Comparison of ENCODE assay signal across 9 cellular contexts in genomic region chr11:61627831-61628753, GRCh38. TPM values are rescaled to one million over a fixed set of nuclear protein-coding genes. Genes with fewer than 3 reads are reported as not detected.
DNase-seq lines count a peak whose midpoint lies in the region; ATAC-seq and TF ChIP-seq lines count a peak whose summit lies in the region.
"Had no signal": no experiment of that assay in that cellular context is flagged by ENCODE, and none has a peak within 500 bp of the region (broad histone marks: within the 10 kb centered on the region; RNA-seq: fewer than 3 reads in every experiment).

No MANE protein-coding gene starts in this region.

- no peaks in the 10 kb centered on the region for H3K36me3 ChIP-seq in naive thymus-derived CD4-positive, alpha-beta T cell (ENCODE audit: control insufficient read depth in 2 of 3, insufficient read depth in 3 of 3, low read length in 3 of 3)
- H3K36me3 ChIP-seq in aorta (ENCODE audit: control insufficient read depth in 1 of 2, insufficient read depth in 2 of 2, low read length in 1 of 2): no peaks in the 10 kb centered on the region

- H3K9me3 Mint-ChIP-seq in activated T-cell treated with anti-CD3 and anti-CD28 coated beads, Interleukin-2, amount 50 U/mL, for 4 hours: no peaks in the 10 kb centered on the region
- no peaks in the 10 kb centered on the region for H3K9me3 Mint-ChIP-seq in activated CD4-positive, alpha-beta T cell treated with anti-CD3 and anti-CD28 coated beads, Interleukin-2, amount 10 ng/mL, durations not matched to agents 24 days and 14 days
- H3K9me3 Mint-ChIP-seq in naive thymus-derived CD4-positive, alpha-beta T cell: no peaks in the 10 kb centered on the region
- H3K9me3 Mint-ChIP-seq: stimulated activated naive CD8-positive, alpha-beta T cell treated with anti-CD3 and anti-CD28 coated beads, Interleukin-15, Interleukin-2, amounts not matched to agents 100 ng/mL and 50 ng/mL, for 24 hours had no signal

- H3K9me3 ChIP-seq in naive thymus-derived CD4-positive, alpha-beta T cell (ENCODE audit: control insufficient read depth in 2 of 3, low read length in 3 of 3): no peaks in the 10 kb centered on the region
- H3K9me3 ChIP-seq in aorta (ENCODE audit: control insufficient read depth, low read length): no peaks in the 10 kb centered on the region

- no peak overlapping the region for H3K4me3 Mint-ChIP-seq in activated T-cell treated with anti-CD3 and anti-CD28 coated beads, Interleukin-2, amount 50 U/mL, for 4 hours
- H3K4me3 Mint-ChIP-seq in activated CD4-positive, alpha-beta T cell treated with anti-CD3 and anti-CD28 coated beads, Interleukin-2, amount 10 ng/mL, durations not matched to agents 24 days and 14 days: no peak overlapping the region
- no peak overlapping the region for H3K4me3 Mint-ChIP-seq in naive thymus-derived CD4-positive, alpha-beta T cell
- H3K4me3 Mint-ChIP-seq: stimulated activated naive CD8-positive, alpha-beta T cell treated with anti-CD3 and anti-CD28 coated beads, Interleukin-15, Interleukin-2, amounts not matched to agents 100 ng/mL and 50 ng/mL, for 24 hours had no signal

- CTCF ChIA-PET in naive thymus-derived CD4-positive, alpha-beta T cell (lab: Charles Lee): interaction anchor here (0.6 kb wide), 1 partner anchor 234 kb away, joined by 3 read pairs; no protein-coding TSS in a partner anchor

- no peaks in the 10 kb centered on the region for H3K27me3 ChIP-seq in naive thymus-derived CD4-positive, alpha-beta T cell (ENCODE audit: control insufficient read depth in 2 of 2, insufficient read depth in 2 of 2, low read length in 2 of 2)
- H3K27me3 ChIP-seq in aorta (ENCODE audit: control insufficient read depth in 1 of 2, insufficient read depth in 2 of 2, low read length in 1 of 2): no peaks in the 10 kb centered on the region

- H3K36me3 Mint-ChIP-seq in activated T-cell treated with anti-CD3 and anti-CD28 coated beads, Interleukin-2, amount 50 U/mL, for 4 hours (ENCODE audit: insufficient read depth): no peaks in the 10 kb centered on the region
- no peaks in the 10 kb centered on the region for H3K36me3 Mint-ChIP-seq in activated CD4-positive, alpha-beta T cell treated with anti-CD3 and anti-CD28 coated beads, Interleukin-2, amount 10 ng/mL, durations not matched to agents 24 days and 14 days (ENCODE audit: low read depth)
- H3K36me3 Mint-ChIP-seq in naive thymus-derived CD4-positive, alpha-beta T cell: no peaks in the 10 kb centered on the region

- intact Hi-C loops in activated CD4-positive, alpha-beta T cell treated with anti-CD3 and anti-CD28 coated beads, Interleukin-2, amount 10 ng/mL, durations not matched to agents 24 days and 14 days (cut with micrococcal nuclease): no loop called here
- intact Hi-C loops in naive thymus-derived CD4-positive, alpha-beta T cell (cut with micrococcal nuclease): no loop called here
- intact Hi-C loops in aorta (cut with DNase I): loop anchor here (5.0 to 10.0 kb wide), 3 partner anchors 46 to 146 kb away; partner anchors contain the start of gene SYT7 (in 1 of the 2)

- H3K27ac ChIP-seq in naive thymus-derived CD4-positive, alpha-beta T cell (ENCODE audit: low read depth, low read length): no peak overlapping the region
- no peak overlapping the region for H3K27ac ChIP-seq in aorta (ENCODE audit: low read depth in 1 of 2, low read length in 2 of 2)

- H3K27me3 Mint-ChIP-seq in activated T-cell treated with anti-CD3 and anti-CD28 coated beads, Interleukin-2, amount 50 U/mL, for 4 hours (ENCODE audit: low read depth): peaks cover 15% of the 10 kb centered on the region
- peaks cover 8% of the 10 kb centered on the region for H3K27me3 Mint-ChIP-seq in activated CD4-positive, alpha-beta T cell treated with anti-CD3 and anti-CD28 coated beads, Interleukin-2, amount 10 ng/mL, durations not matched to agents 24 days and 14 days
- H3K27me3 Mint-ChIP-seq in naive thymus-derived CD4-positive, alpha-beta T cell: peaks cover 0 to 13% (median 0%) of the 10 kb centered on the region in 5 donors

- no peak overlapping the region for H3K4me3 ChIP-seq in naive thymus-derived CD4-positive, alpha-beta T cell (ENCODE audit: low read length)
- no peak overlapping the region for H3K4me3 ChIP-seq in aorta (ENCODE audit: low read length in 2 of 2)

- H3K4me1 Mint-ChIP-seq in activated T-cell treated with anti-CD3 and anti-CD28 coated beads, Interleukin-2, amount 50 U/mL, for 4 hours (ENCODE audit: low read depth): no peaks in the 10 kb centered on the region
- peaks cover 3% of the 10 kb centered on the region for H3K4me1 Mint-ChIP-seq in activated CD4-positive, alpha-beta T cell treated with anti-CD3 and anti-CD28 coated beads, Interleukin-2, amount 10 ng/mL, durations not matched to agents 24 days and 14 days
- peaks cover 0 to 6% (median 0%) of the 10 kb centered on the region in 7 donors for H3K4me1 Mint-ChIP-seq in naive thymus-derived CD4-positive, alpha-beta T cell

- no peak for TF ChIP-seq POLR2A in erythroblast (IDR thresholded peaks at IDR 0.05; ENCODE audit: low read length)

- DNase-seq in activated T-cell treated with anti-CD3 and anti-CD28 coated beads for 1 hour (ENCODE audit: low read depth) (peak; percentile 13), NCI-H1694 treated with DMSO at 0.1 percent for 48 hours (lab: John Stamatoyannopoulos, UW) (peak; percentile 50), erythroblast (lab: John Stamatoyannopoulos, UW) (peak; percentile 27 to 58), aorta (peak; percentile 76 to 83)
- no peak for DNase-seq in activated T-cell treated with anti-CD3 and anti-CD28 coated beads, Interleukin-2, amount 50 U/mL, for 4 hours
- DNase-seq in activated CD4-positive, alpha-beta T cell treated with anti-CD3 and anti-CD28 coated beads, Interleukin-2, amount 10 ng/mL, durations not matched to agents 24 days and 14 days: peak; percentile 75
- peak in 3 of 9 donors; percentile 4 to 41 (median 13) for DNase-seq in naive thymus-derived CD4-positive, alpha-beta T cell

- no peak overlapping the region for H3K27ac Mint-ChIP-seq in activated CD4-positive, alpha-beta T cell treated with anti-CD3 and anti-CD28 coated beads, Interleukin-2, amount 10 ng/mL, durations not matched to agents 24 days and 14 days
- no peak overlapping the region for H3K27ac Mint-ChIP-seq in naive thymus-derived CD4-positive, alpha-beta T cell
- H3K27ac Mint-ChIP-seq: stimulated activated naive CD8-positive, alpha-beta T cell treated with anti-CD3 and anti-CD28 coated beads, Interleukin-15, Interleukin-2, amounts not matched to agents 100 ng/mL and 50 ng/mL, for 24 hours had no signal

- no peak for ATAC-seq in activated T-cell treated with anti-CD3 and anti-CD28 coated beads, Interleukin-2, amount 50 U/mL, for 4 hours
- ATAC-seq in naive thymus-derived CD4-positive, alpha-beta T cell: peak; percentile 50
- ATAC-seq in aorta (ENCODE audit: low FRiP score) (peak; percentile 74), HG02759 (IDR thresholded peaks at IDR 0.05; ENCODE audit: unreplicated experiment) (no peak)

- H3K4me1 ChIP-seq in naive thymus-derived CD4-positive, alpha-beta T cell (ENCODE audit: control insufficient read depth in 2 of 2, insufficient read depth in 2 of 2, low read length in 2 of 2): no peaks in the 10 kb centered on the region
- H3K4me1 ChIP-seq in aorta (ENCODE audit: control insufficient read depth in 1 of 2, insufficient read depth in 2 of 2, low read length in 2 of 2): no peaks in the 10 kb centered on the region

- 76 to 77% methylated on average over 15 of the region's 15 CpGs for WGBS in aorta, 2 donors

- POLR2A ChIA-PET in naive thymus-derived CD4-positive, alpha-beta T cell (lab: Charles Lee): no interaction called here

RNA-seq across cellular contexts. Expression of gene SYT7, which starts 47.2 kb away (rescaled TPM):
- total RNA-seq in activated T-cell treated with anti-CD3 and anti-CD28 coated beads, Interleukin-2, amount 50 U/mL, for 4 hours: under 1 TPM; 0.35 to 0.66 (median 0.38) TPM
- total RNA-seq in activated CD4-positive, alpha-beta T cell treated with anti-CD3 and anti-CD28 coated beads, Interleukin-2, amount 10 ng/mL, durations not matched to agents 24 days and 14 days: 0.23 and 0.43 TPM in 2 replicates
- total RNA-seq in naive thymus-derived CD4-positive, alpha-beta T cell: under 1 TPM in 2 of 5 experiments, not detected in 3; 0.08 to 0.44 TPM
- not detected for polyA plus RNA-seq in naive thymus-derived CD4-positive, alpha-beta T cell
- 1 to 10 TPM; 1.0 to 2.3 TPM for total RNA-seq in aorta
- polyA plus RNA-seq in aorta: under 1 TPM; 0.20 to 0.88 TPM

RNA-seq across cellular contexts. Expression of gene DAGLA, which starts 52.1 kb away (rescaled TPM):
- total RNA-seq in activated T-cell treated with anti-CD3 and anti-CD28 coated beads, Interleukin-2, amount 50 U/mL, for 4 hours: under 1 TPM; 0.20 to 0.35 (median 0.21) TPM
- total RNA-seq in activated CD4-positive, alpha-beta T cell treated with anti-CD3 and anti-CD28 coated beads, Interleukin-2, amount 10 ng/mL, durations not matched to agents 24 days and 14 days: 0.09 and 0.14 TPM in 2 replicates
- total RNA-seq in naive thymus-derived CD4-positive, alpha-beta T cell: 1 to 10 TPM in 1 of 5 experiments, under 1 TPM in 4; 0.15 to 2.1 (median 0.35) TPM
- under 1 TPM; 0.24 to 0.26 TPM for polyA plus RNA-seq in naive thymus-derived CD4-positive, alpha-beta T cell
- 1 to 10 TPM; 1.4 to 3.5 TPM for total RNA-seq in aorta
- under 1 TPM; 0.51 to 0.63 TPM for polyA plus RNA-seq in aorta

Comparison
In these comparisons a context has a peak if more than half of its experiments do, and no peak if none do; other contexts are left out.
1. ATAC-seq: peak in naive thymus-derived CD4-positive, alpha-beta T cell (single experiment) and aorta (single experiment); none in activated T-cell treated with anti-CD3 and anti-CD28 coated beads, Interleukin-2, amount 50 U/mL, for 4 hours (0 of 2) and HG02759 (single experiment).
2. intact Hi-C loops: an anchor here in aorta (5.0 to 10.0 kb wide); none called in activated CD4-positive, alpha-beta T cell treated with anti-CD3 and anti-CD28 coated beads, Interleukin-2, amount 10 ng/mL, durations not matched to agents 24 days and 14 days and naive thymus-derived CD4-positive, alpha-beta T cell.